In the genomic region with DNA sequence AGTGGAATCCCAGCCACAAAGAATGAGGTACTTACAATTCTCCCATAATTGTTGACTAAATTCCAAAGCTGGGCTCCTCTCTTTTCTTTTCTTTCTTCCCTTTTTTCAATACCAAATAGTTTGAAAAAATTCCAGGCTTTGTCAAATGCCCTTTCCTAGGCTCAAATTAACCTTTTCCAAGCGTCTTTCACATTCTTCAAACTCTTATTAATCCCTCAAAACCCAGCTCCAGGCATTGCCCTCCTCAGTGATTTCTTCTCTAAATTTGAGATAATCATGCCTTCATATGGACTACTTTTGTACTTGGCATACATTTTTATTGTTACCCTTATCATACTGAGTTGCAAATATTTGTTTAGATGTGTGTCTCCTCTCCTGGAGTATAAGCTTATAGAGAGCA, we compare ENCODE assay signal across 23 cellular contexts.
"Had no signal": no experiment of that assay in that cellular context is flagged by ENCODE, and none has a peak within 500 bp of the region (broad histone marks: within the 10 kb centered on the region; RNA-seq: fewer than 3 reads in every experiment).

No MANE protein-coding gene starts in this region.

- H3K27me3 ChIP-seq: dorsolateral prefrontal cortex, esophagus squamous epithelium, gastrocnemius medialis, heart right ventricle, left lung had no signal

- H3K4me3 Mint-ChIP-seq: mesothelial cell of epicardium had no signal

- H3K4me1 Mint-ChIP-seq: mesothelial cell of epicardium had no signal

- H3K36me3 Mint-ChIP-seq: mesothelial cell of epicardium had no signal

- H3K9me3 Mint-ChIP-seq: mesothelial cell of epicardium had no signal

- H3K4me3 ChIP-seq: coronary artery, dorsolateral prefrontal cortex, esophagus squamous epithelium, gastrocnemius medialis, heart right ventricle, left lung, lower lobe of right lung, mucosa of descending colon had no signal

- H3K27ac ChIP-seq: coronary artery, dorsolateral prefrontal cortex, epithelial cell of prostate, esophagus squamous epithelium, gastrocnemius medialis, heart right ventricle, left lung, lower lobe of right lung had no signal

- ATAC-seq: esophagus mucosa, gastrocnemius medialis, heart right ventricle, left cardiac atrium, left lung, left ventricle myocardium superior, lower lobe of right lung, mucosa of descending colon had no signal

- H3K27ac Mint-ChIP-seq: mesothelial cell of epicardium had no signal

- H3K4me1 ChIP-seq: heart right ventricle, left lung, lower lobe of right lung had no signal

- DNase-seq: dermis blood vessel endothelial cell; dorsolateral prefrontal cortex; effector CD4-positive, alpha-beta T cell; effector memory CD4-positive, alpha-beta T cell; erythroblast; esophagus squamous epithelium; foreskin fibroblast; foreskin melanocyte; gastrocnemius medialis; glutamatergic neuron; head of caudate nucleus; heart right ventricle; hippocampal formation; left cardiac atrium; left lung; left ventricle myocardium superior; lower lobe of right lung; mesenchymal stem cell; mucosa of descending colon had no signal

- H3K9me3 ChIP-seq: esophagus squamous epithelium, gastrocnemius medialis, heart right ventricle, left lung, lower lobe of right lung, mucosa of descending colon had no signal

- H3K36me3 ChIP-seq: esophagus squamous epithelium, gastrocnemius medialis, heart right ventricle, left lung, lower lobe of right lung had no signal
